13 cellular contexts compared by ENCODE assay signal in genomic region chr19:48135411-48135810, GRCh38. TPM values are rescaled to one million over a fixed set of nuclear protein-coding genes. Genes with fewer than 3 reads are reported as not detected.
DNase-seq lines count a peak whose midpoint lies in the region; ATAC-seq, FAIRE-seq and TF ChIP-seq lines count a peak whose summit lies in the region.
"Had no signal": no experiment of that assay in that cellular context is flagged by ENCODE, and none has a peak within 500 bp of the region (broad histone marks: within the 10 kb centered on the region; RNA-seq: fewer than 3 reads in every experiment).

No MANE protein-coding gene starts in this region.

- peak overlapping the region; percentile 65 to 74 for H3K27ac Mint-ChIP-seq in activated naive CD4-positive, alpha-beta T cell treated with anti-CD3 and anti-CD28 coated beads, Interleukin-2, amount 50 U/mL, for 72 hours
- peak overlapping the region; percentile 48 for H3K27ac Mint-ChIP-seq in endothelial cell (ENCODE audit: unreplicated experiment)
- no peak overlapping the region for H3K27ac Mint-ChIP-seq in CD4-positive, alpha-beta memory T cell
- H3K27ac Mint-ChIP-seq: effector memory CD8-positive, alpha-beta T cell had no signal

- no peaks in the 10 kb centered on the region for H3K9me3 Mint-ChIP-seq in activated naive CD4-positive, alpha-beta T cell treated with anti-CD3 and anti-CD28 coated beads, Interleukin-2, amount 50 U/mL, for 72 hours
- no peaks in the 10 kb centered on the region for H3K9me3 Mint-ChIP-seq in endothelial cell (ENCODE audit: unreplicated experiment)
- H3K9me3 Mint-ChIP-seq in CD4-positive, alpha-beta memory T cell = no peaks in the 10 kb centered on the region
- H3K9me3 Mint-ChIP-seq: effector memory CD8-positive, alpha-beta T cell had no signal

- H3K4me3 ChIP-seq in CD4-positive, alpha-beta memory T cell (ENCODE audit: low read length in 2 of 2) = no peak overlapping the region

- peak; percentile 70 for FAIRE-seq in HTR-8/SVneo (lab: Jason Lieb, UNC)
- FAIRE-seq: H54 had no signal

- H3K9me3 ChIP-seq in CD4-positive, alpha-beta memory T cell (ENCODE audit: control insufficient read depth in 1 of 2, low read length in 2 of 2) = no peaks in the 10 kb centered on the region

- peaks cover 5% of the 10 kb centered on the region for H3K27me3 Mint-ChIP-seq in endothelial cell (ENCODE audit: unreplicated experiment)
- H3K27me3 Mint-ChIP-seq in CD4-positive, alpha-beta memory T cell = no peaks in the 10 kb centered on the region
- H3K27me3 Mint-ChIP-seq: effector memory CD8-positive, alpha-beta T cell had no signal

- peaks cover 16 to 28% of the 10 kb centered on the region in 2 donors for H3K36me3 Mint-ChIP-seq in activated naive CD4-positive, alpha-beta T cell treated with anti-CD3 and anti-CD28 coated beads, Interleukin-2, amount 50 U/mL, for 72 hours
- H3K36me3 Mint-ChIP-seq in endothelial cell (ENCODE audit: low read depth, unreplicated experiment) = peaks cover 23% of the 10 kb centered on the region
- H3K36me3 Mint-ChIP-seq in CD4-positive, alpha-beta memory T cell = peaks cover 30 to 40% of the 10 kb centered on the region in 2 donors

- intact Hi-C loops in CD4-positive, alpha-beta memory T cell (cut with micrococcal nuclease) = no loop called here

- CTCF ChIA-PET in CD4-positive, alpha-beta memory T cell (lab: Charles Lee; ENCODE audit: partially characterized antibody) = interaction anchor here (1.0 kb wide), 1 partner anchor 28 kb away, joined by 4 read pairs; no protein-coding TSS in a partner anchor

- H3K4me1 Mint-ChIP-seq in endothelial cell (ENCODE audit: unreplicated experiment) = no peaks in the 10 kb centered on the region
- H3K4me1 Mint-ChIP-seq in CD4-positive, alpha-beta memory T cell = no peaks in the 10 kb centered on the region

- H3K27me3 ChIP-seq in CD4-positive, alpha-beta memory T cell (ENCODE audit: insufficient read depth, low read length) = no peaks in the 10 kb centered on the region
- H3K27me3 ChIP-seq: brain microvascular endothelial cell had no signal

- no peak for TF ChIP-seq CTCF in endothelial cell (IDR thresholded peaks at IDR 0.05; ENCODE audit: unreplicated experiment)

- no peak overlapping the region for H3K27ac ChIP-seq in CD4-positive, alpha-beta memory T cell (ENCODE audit: low read depth, low read length)
- H3K27ac ChIP-seq: brain microvascular endothelial cell had no signal

- H3K36me3 ChIP-seq in CD4-positive, alpha-beta memory T cell (ENCODE audit: insufficient read depth, low read length) = peaks cover 17% of the 10 kb centered on the region
- H3K36me3 ChIP-seq: brain microvascular endothelial cell had no signal

- POLR2A ChIA-PET in CD4-positive, alpha-beta memory T cell (lab: Charles Lee; ENCODE audit: partially characterized antibody) = no interaction called here

- DNase-seq in activated naive CD4-positive, alpha-beta T cell treated with anti-CD3 and anti-CD28 coated beads, Interleukin-2, amount 50 U/mL, for 72 hours (ENCODE audit: low spot score in 2 of 2) = peak in 1 of 2 donors; percentile 21
- DNase-seq in activated naive CD4-positive, alpha-beta T cell treated with Interleukin-2 at 50 U/mL for 16 hours = no peak
- DNase-seq in HTR-8/SVneo (ENCODE audit: insufficient read length, low spot score) (no peak), endothelial cell (ENCODE audit: low spot score) (no peak)
- peak; percentile 2 for DNase-seq in stimulated activated CD8-positive, alpha-beta memory T cell treated with anti-CD3 and anti-CD28 coated beads, Interleukin-12 subunit alpha, Interleukin-12 subunit beta, amount 100 ng/mL, for 24 hours (ENCODE audit: extremely low read depth)
- DNase-seq in CD4-positive, alpha-beta memory T cell = no peak
- DNase-seq: activated gamma-delta T cell treated with Interleukin-2 at 50 U/mL for 16 hours; brain microvascular endothelial cell; effector memory CD8-positive, alpha-beta T cell; NCI-H446 had no signal

- peak in 1 of 2 donors; percentile 25 for ATAC-seq in activated naive CD4-positive, alpha-beta T cell treated with anti-CD3 and anti-CD28 coated beads, Interleukin-2, amount 50 U/mL, for 72 hours
- ATAC-seq in GM18909 (IDR thresholded peaks at IDR 0.05; ENCODE audit: poor library complexity, unreplicated experiment) = no peak
- no peak for ATAC-seq in HG03520 (IDR thresholded peaks at IDR 0.05; ENCODE audit: unreplicated experiment)
- ATAC-seq: effector memory CD8-positive, alpha-beta T cell had no signal

- no peak overlapping the region for H3K4me3 Mint-ChIP-seq in endothelial cell (ENCODE audit: unreplicated experiment)
- H3K4me3 Mint-ChIP-seq in CD4-positive, alpha-beta memory T cell = no peak overlapping the region
- H3K4me3 Mint-ChIP-seq: effector memory CD8-positive, alpha-beta T cell had no signal

- no peaks in the 10 kb centered on the region for H3K4me1 ChIP-seq in CD4-positive, alpha-beta memory T cell (ENCODE audit: insufficient read depth, low read length)

RNA-seq across cellular contexts. Expression of gene PLA2G4C, which starts 24.8 kb away (rescaled TPM):
- 10 to 100 TPM; 16.7 to 35.2 TPM for total RNA-seq in activated naive CD4-positive, alpha-beta T cell treated with anti-CD3 and anti-CD28 coated beads, Interleukin-2, amount 50 U/mL, for 72 hours
- 1.1 TPM for total RNA-seq in endothelial cell (ENCODE audit: unreplicated experiment)
- total RNA-seq in CD4-positive, alpha-beta memory T cell = 10 to 100 TPM; 10.7 to 11.1 TPM
- polyA plus RNA-seq in CD4-positive, alpha-beta memory T cell = under 1 TPM; 0.44 to 0.81 TPM

RNA-seq across cellular contexts. Expression of gene LIG1, which starts 34.7 kb away (rescaled TPM):
- total RNA-seq in activated naive CD4-positive, alpha-beta T cell treated with anti-CD3 and anti-CD28 coated beads, Interleukin-2, amount 50 U/mL, for 72 hours = 100 to 1,000 TPM; 180 to 231 TPM
- 51.5 TPM for total RNA-seq in endothelial cell (ENCODE audit: unreplicated experiment)
- total RNA-seq in CD4-positive, alpha-beta memory T cell = 100 to 1,000 TPM; 118 to 124 TPM
- 10 to 100 TPM; 13.4 to 30.6 TPM for polyA plus RNA-seq in CD4-positive, alpha-beta memory T cell

RNA-seq across cellular contexts. Expression of gene ZSWIM9, which starts 35.1 kb away (rescaled TPM):
- 10 to 100 TPM in 1 of 2 donors, 1 to 10 TPM in 1; 9.0 to 10.2 TPM for total RNA-seq in activated naive CD4-positive, alpha-beta T cell treated with anti-CD3 and anti-CD28 coated beads, Interleukin-2, amount 50 U/mL, for 72 hours
- total RNA-seq in endothelial cell (ENCODE audit: unreplicated experiment) = 8.8 TPM
- 10 to 100 TPM; 10.5 to 11.8 TPM for total RNA-seq in CD4-positive, alpha-beta memory T cell
- 1 to 10 TPM in 1 of 2 donors, under 1 TPM in 1; 0.25 to 1.6 TPM for polyA plus RNA-seq in CD4-positive, alpha-beta memory T cell

Comparison
In these comparisons a context has a peak if more than half of its experiments do, and no peak if none do; other contexts are left out.
1. H3K27ac Mint-ChIP-seq: peak in activated naive CD4-positive, alpha-beta T cell treated with anti-CD3 and anti-CD28 coated beads, Interleukin-2, amount 50 U/mL, for 72 hours (2 of 2) and endothelial cell (single experiment); none in CD4-positive, alpha-beta memory T cell (0 of 7).